ENCODE assay signal across 20 cellular contexts in genomic region chr7:142954680-142955268, GRCh38. TPM values are rescaled to one million over a fixed set of nuclear protein-coding genes. Genes with fewer than 3 reads are reported as not detected.
DNase-seq lines count a peak whose midpoint lies in the region; ATAC-seq and TF ChIP-seq lines count a peak whose summit lies in the region.
"Had no signal": no experiment of that assay in that cellular context is flagged by ENCODE, and none has a peak within 500 bp of the region (broad histone marks: within the 10 kb centered on the region; RNA-seq: fewer than 3 reads in every experiment).

No MANE protein-coding gene starts in this region.

- peak; percentile 62 for ATAC-seq in GM19351 (IDR thresholded peaks at IDR 0.05; ENCODE audit: unreplicated experiment)
- ATAC-seq in HG03135 (IDR thresholded peaks at IDR 0.05; ENCODE audit: unreplicated experiment), result peak; percentile 79
- ATAC-seq in left lobe of liver, result no peak
- ATAC-seq: left cardiac atrium had no signal

- TF ChIP-seq CTCF in NB4 (IDR thresholded peaks at IDR 0.05; ENCODE audit: low read depth, low read length) (no peak), esophagus muscularis mucosa (IDR thresholded peaks at IDR 0.05) (no peak), uterus (IDR thresholded peaks at IDR 0.05) (no peak)

- H3K4me3 ChIP-seq in NB4 (ENCODE audit: low read depth, low read length) (no peak overlapping the region), esophagus muscularis mucosa (no peak overlapping the region), uterus (no peak overlapping the region)
- H3K4me3 ChIP-seq: breast epithelium, spleen had no signal

- H3K36me3 ChIP-seq in esophagus muscularis mucosa, result no peaks in the 10 kb centered on the region
- no peaks in the 10 kb centered on the region for H3K36me3 ChIP-seq in uterus
- H3K36me3 ChIP-seq: breast epithelium, spleen had no signal

- TF ChIP-seq EP300 in esophagus muscularis mucosa (IDR thresholded peaks at IDR 0.05), result no peak

- intact Hi-C loops in esophagus muscularis mucosa (cut with DNase I), result no loop called here
- intact Hi-C loops in uterus (cut with DNase I; ENCODE audit: low total_unique reads), result no loop called here

- no peaks in the 10 kb centered on the region for H3K27me3 ChIP-seq in esophagus muscularis mucosa
- no peaks in the 10 kb centered on the region for H3K27me3 ChIP-seq in uterus
- H3K27me3 ChIP-seq: breast epithelium had no signal

- TF ChIP-seq POLR2A in NB4 (IDR thresholded peaks at IDR 0.05; ENCODE audit: extremely low read depth, insufficient read length) (no peak), esophagus muscularis mucosa (IDR thresholded peaks at IDR 0.05; ENCODE audit: low read depth) (no peak), uterus (IDR thresholded peaks at IDR 0.05) (no peak)

- H3K27ac ChIP-seq in esophagus muscularis mucosa (replicated peaks in 1 of 4) (no peak overlapping the region), uterus (no peak overlapping the region)
- H3K27ac ChIP-seq: breast epithelium, spleen had no signal

- no peaks in the 10 kb centered on the region for H3K4me1 ChIP-seq in esophagus muscularis mucosa
- no peaks in the 10 kb centered on the region for H3K4me1 ChIP-seq in uterus
- H3K4me1 ChIP-seq: breast epithelium, spleen had no signal

- H3K9me3 ChIP-seq in esophagus muscularis mucosa, result peaks cover 0 to 16% (median 2%) of the 10 kb centered on the region in 4 donors
- H3K9me3 ChIP-seq in uterus, result no peaks in the 10 kb centered on the region
- H3K9me3 ChIP-seq: breast epithelium had no signal

- DNase-seq in NB4 (ENCODE audit: low read depth) (peak; percentile 59), esophagus muscularis mucosa (ENCODE audit: extremely low spot score) (peak; percentile 66), left lobe of liver (ENCODE audit: low spot score) (no peak), germinal center (ENCODE audit: low spot score) (no peak), globus pallidus (ENCODE audit: low spot score) (no peak), uterus (no peak)
- DNase-seq: activated CD4-positive, alpha-beta T cell treated with anti-CD3 and anti-CD28 coated beads, Interleukin-2, amount 10 ng/mL, durations not matched to agents 7 days and 5 days; activated T-cell treated with anti-CD3 and anti-CD28 coated beads, Interleukin-2, amount 50 U/mL, for 24 hours; DMS 273 treated with DMSO at 0.1 percent for 48 hours; KG1; left cardiac atrium; NCI-H187; NCI-H510A; spleen had no signal

RNA-seq across cellular contexts. Expression of gene KEL, which starts 7.4 kb away (rescaled TPM):
- total RNA-seq in esophagus muscularis mucosa (under 1 TPM in 2 of 4 donors, not detected in 2; 0.23 to 0.83 TPM), left lobe of liver (0.28 TPM), uterus (1 to 10 TPM in 1 of 4 donors, under 1 TPM in 1, not detected in 2; 0.98 to 1.8 TPM)
- total RNA-seq: fibroblast of lung had no signal

RNA-seq across cellular contexts. Expression of gene LLCFC1, which starts 15.5 kb away (rescaled TPM):
- total RNA-seq in esophagus muscularis mucosa, result not detected
- not detected for total RNA-seq in left lobe of liver
- not detected for total RNA-seq in uterus
- total RNA-seq: activated CD4-positive, alpha-beta T cell treated with anti-CD3 and anti-CD28 coated beads, Interleukin-2, amount 10 ng/mL, durations not matched to agents 7 days and 5 days; breast epithelium; fibroblast of lung; left cardiac atrium; posterior vena cava; spleen; T-helper 2 cell treated with Interferon-gamma antibody and Interleukin-4, amounts not matched to agents 100 ng/mL and 5 ng/mL, for 36 hours had no signal

RNA-seq across cellular contexts. Expression of gene TRPV5, which starts 21.2 kb away (rescaled TPM):
- under 1 TPM in 1 of 4 donors, not detected in 3; 0.17 TPM for total RNA-seq in esophagus muscularis mucosa
- total RNA-seq in left lobe of liver, result not detected
- total RNA-seq in uterus, result under 1 TPM in 1 of 4 donors, not detected in 3; 0.34 TPM
- total RNA-seq: activated CD4-positive, alpha-beta T cell treated with anti-CD3 and anti-CD28 coated beads, Interleukin-2, amount 10 ng/mL, durations not matched to agents 7 days and 5 days; fibroblast of lung; left cardiac atrium; posterior vena cava; T-helper 2 cell treated with Interferon-gamma antibody and Interleukin-4, amounts not matched to agents 100 ng/mL and 5 ng/mL, for 36 hours had no signal

Comparison
In these comparisons a context has a peak if more than half of its experiments do, and no peak if none do; other contexts are left out.
1. DNase-seq: peak in NB4 (single experiment) and esophagus muscularis mucosa (single experiment); none in left lobe of liver (single experiment), germinal center (single experiment), globus pallidus (single experiment) and uterus (0 of 2).